Comparison of ENCODE assay signal across 8 cellular contexts in genomic region chr3:101779808-101780366, GRCh38. TPM values are rescaled to one million over a fixed set of nuclear protein-coding genes. Genes with fewer than 3 reads are reported as not detected.
A peak's percentile ranks its signal among the peaks of the same experiment; 100 is the strongest.
DNase-seq lines count a peak whose midpoint lies in the region; ATAC-seq and TF ChIP-seq lines count a peak whose summit lies in the region.

No MANE protein-coding gene starts in this region.

- H3K9me3 ChIP-seq in Peyer's patch (no peaks in the 10 kb centered on the region), ovary (no peaks in the 10 kb centered on the region)

- WGBS in ovary, 3 donors = 6 to 13% (median 10%) methylated on average over 9 of the region's 9 CpGs

- peaks cover 0 to 18% (median 4%) of the 10 kb centered on the region in 4 donors for H3K4me1 ChIP-seq in Peyer's patch
- peaks cover 1% of the 10 kb centered on the region for H3K4me1 ChIP-seq in ovary (ENCODE audit: insufficient read depth)

- H3K27me3 ChIP-seq in Peyer's patch (no peaks in the 10 kb centered on the region), ovary (no peaks in the 10 kb centered on the region)

- no peak for TF ChIP-seq POLR2A in Peyer's patch (IDR thresholded peaks at IDR 0.05)
- TF ChIP-seq POLR2A in ovary (IDR thresholded peaks at IDR 0.05) = no peak

- peak overlapping the region; percentile 74 for H3K27ac ChIP-seq in 22Rv1
- peak overlapping the region; percentile 78 to 92 (median 87) for H3K27ac ChIP-seq in Peyer's patch
- peak overlapping the region; percentile 14 to 72 for H3K27ac ChIP-seq in ovary

- peaks cover 0 to 14% (median 0%) of the 10 kb centered on the region in 3 donors for H3K36me3 ChIP-seq in Peyer's patch
- no peaks in the 10 kb centered on the region for H3K36me3 ChIP-seq in ovary

- no peak for TF ChIP-seq EP300 in ovary (IDR thresholded peaks at IDR 0.05)

- ATAC-seq in GM19463 (IDR thresholded peaks at IDR 0.05; ENCODE audit: unreplicated experiment) = peak; percentile 24

- DNase-seq in Peyer's patch (no peak), epithelial cell of proximal tubule (ENCODE audit: low read depth) (no peak), ovary (peak in 1 of 5 donors; percentile 61), OCI-M2 (lab: John Stamatoyannopoulos, UW; ENCODE audit: unreplicated experiment) (no peak), occipital lobe (lab: John Stamatoyannopoulos, UW) (no peak)
- DNase-seq in effector CD8-positive, alpha-beta T cell (lab: John Stamatoyannopoulos, UW) = no peak

- intact Hi-C loops in ovary (cut with DNase I) = no loop called here

- TF ChIP-seq CTCF in 22Rv1 (IDR thresholded peaks at IDR 0.05) (no peak), Peyer's patch (IDR thresholded peaks at IDR 0.05) (no peak), epithelial cell of proximal tubule (conservative IDR thresholded peaks at IDR 0.05; ENCODE audit: low read depth, low read length) (no peak), ovary (IDR thresholded peaks at IDR 0.05) (no peak)

- H3K4me3 ChIP-seq in Peyer's patch (peak overlapping the region; percentile 58 to 87 (median 80)), epithelial cell of proximal tubule (ENCODE audit: low read depth, low read length) (peak overlapping the region; percentile 78), ovary (peak overlapping the region; percentile 91)

RNA-seq across cellular contexts. Expression of gene NXPE3, which starts 0.9 kb away (rescaled TPM):
- total RNA-seq in Peyer's patch = 10 to 100 TPM in 1 of 4 donors, 1 to 10 TPM in 3; 1.4 to 62.7 (median 3.2) TPM
- 8.0 and 11.5 TPM in 2 replicates for total RNA-seq in epithelial cell of proximal tubule
- 10 to 100 TPM in 5 of 7 donors, 1 to 10 TPM in 2; 5.6 to 15.2 (median 13.1) TPM for total RNA-seq in ovary
- 10 to 100 TPM in 1 of 2 donors, 1 to 10 TPM in 1; 7.1 to 16.4 TPM for polyA plus RNA-seq in ovary
- total RNA-seq in occipital lobe = 21.1 TPM

RNA-seq across cellular contexts. Expression of gene CEP97, which starts 55.5 kb away (rescaled TPM):
- total RNA-seq in Peyer's patch (10 to 100 TPM in 1 of 4 donors, 1 to 10 TPM in 3; 3.3 to 18.2 (median 4.7) TPM), epithelial cell of proximal tubule (7.9 and 9.3 TPM in 2 replicates), ovary (10 to 100 TPM in 1 of 7 donors, 1 to 10 TPM in 6; 7.5 to 11.1 (median 8.3) TPM), occipital lobe (69.6 TPM)
- polyA plus RNA-seq in ovary = 1 to 10 TPM; 2.4 to 3.9 TPM
